ENCODE assay signal across 1 cellular context in genomic region chr7:151043449-151043848, GRCh38.
TF ChIP-seq lines count a peak whose summit lies in the region.

No MANE protein-coding gene starts in this region.

TF ChIP-seq in K562, 482 proteins besides CTCF, POLR2A, EP300 and RAD21:
- TF ChIP-seq POLR2G (IDR thresholded peaks at IDR 0.05; ENCODE audit: low read depth, low read length) (peak; percentile 13; the same call in 1 of the 2 replicates), RBFOX2 (IDR thresholded peaks at IDR 0.05; ENCODE audit: low read depth, low read length) (0 out of 2 replicates have a peak, but pooled peaks have one; percentile 41)
